ENCODE assay signal across 20 cellular contexts in the genomic region with DNA sequence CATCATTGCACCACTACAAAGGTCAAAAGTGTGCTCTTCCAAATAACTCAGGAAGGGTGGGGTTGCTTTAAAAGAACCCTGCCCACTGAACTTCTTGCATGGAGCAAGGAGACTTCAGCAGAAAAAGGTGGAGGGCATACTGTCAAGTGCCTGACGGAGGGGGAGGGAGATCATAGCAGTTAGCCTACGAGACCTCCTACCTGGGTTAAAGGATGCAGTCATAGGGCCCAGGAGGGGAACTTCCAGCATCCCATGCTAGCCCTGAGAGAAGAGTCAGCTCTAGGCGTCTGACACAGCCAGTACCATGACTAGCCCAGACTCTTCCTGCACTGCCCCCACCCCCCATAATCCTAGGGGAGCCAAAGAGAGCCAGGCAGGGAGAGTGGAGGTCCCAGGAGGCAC. TPM values are rescaled to one million over a fixed set of nuclear protein-coding genes. Genes with fewer than 3 reads are reported as not detected.
A peak's percentile ranks its signal among the peaks of the same experiment; 100 is the strongest.
DNase-seq lines count a peak whose midpoint lies in the region; ATAC-seq, FAIRE-seq and TF ChIP-seq lines count a peak whose summit lies in the region.
"Had no signal": no experiment of that assay in that cellular context is flagged by ENCODE, and none has a peak within 500 bp of the region (broad histone marks: within the 10 kb centered on the region; RNA-seq: fewer than 3 reads in every experiment).

No MANE protein-coding gene starts in this region.

- no peak overlapping the region for H3K4ac ChIP-seq in H1 (replicated peaks; ENCODE audit: insufficient read length, low read depth, low read length)

- no peak overlapping the region for H3K23ac ChIP-seq in H1 (ENCODE audit: insufficient read length)

- no peak overlapping the region for H2BK20ac ChIP-seq in H1 (ENCODE audit: low read length)

- H2AFZ ChIP-seq in GM23338 (no peak overlapping the region; the same call in 1 of the 2 replicates), H1 (ENCODE audit: low read length) (0 out of 2 replicates have a peak overlapping the region, but pooled peaks have one; percentile 56)

- no peak for TF ChIP-seq POLR2A in H1 (IDR thresholded peaks at IDR 0.05; ENCODE audit: control extremely low read depth in 1 of 2, low read depth in 2 of 2, low read length in 2 of 2)

- no peaks in the 10 kb centered on the region for H3K27me3 ChIP-seq in GM23338 (ENCODE audit: insufficient read depth)
- H3K27me3 ChIP-seq in MG63, result no peaks in the 10 kb centered on the region
- no peaks in the 10 kb centered on the region for H3K27me3 ChIP-seq in H1 (replicated peaks in 1 of 4; ENCODE audit: control insufficient read depth in 3 of 4, extremely low read depth in 1 of 4, insufficient read depth in 3 of 4, low read length in 3 of 4)
- H3K27me3 ChIP-seq: thyroid gland had no signal

- H4K20me1 ChIP-seq in GM23338 (replicated peaks; ENCODE audit: insufficient read depth) (no peaks in the 10 kb centered on the region), H1 (replicated peaks in 1 of 2; ENCODE audit: control insufficient read depth in 1 of 2, insufficient read depth in 2 of 2, low read length in 2 of 2) (no peaks in the 10 kb centered on the region)

- POLR2A ChIA-PET in H1 (lab: Charles Lee; ENCODE audit: partially characterized antibody), result no interaction called here
- POLR2A ChIA-PET in activated CD4-positive, alpha-beta T cell treated with anti-CD3 and anti-CD28 coated beads, Interleukin-2, amount 10 ng/mL, durations not matched to agents 7 days and 5 days (lab: Charles Lee), result no interaction called here

- no peak overlapping the region for H3K18ac ChIP-seq in H1 (ENCODE audit: extremely low read depth, low read length)

- H3K4me3 ChIP-seq in GM23338, result no peak overlapping the region
- H3K4me3 ChIP-seq in MG63, result no peak overlapping the region
- H3K4me3 ChIP-seq in H1 (ENCODE audit: extremely low read depth in 1 of 4, insufficient read depth in 2 of 4, low read depth in 3 of 4, low read length in 4 of 4), result no peak overlapping the region
- H3K4me3 ChIP-seq: thyroid gland had no signal

- no peak overlapping the region for H3K27ac Mint-ChIP-seq in GM23338
- H3K27ac Mint-ChIP-seq in activated CD4-positive, alpha-beta T cell treated with anti-CD3 and anti-CD28 coated beads, Interleukin-2, amount 10 ng/mL, durations not matched to agents 7 days and 5 days, result no peak overlapping the region
- H3K27ac Mint-ChIP-seq: activated naive CD4-positive, alpha-beta T cell treated with anti-CD3 and anti-CD28 coated beads, Interleukin-2, amount 50 U/mL, for 72 hours; CD4-positive, alpha-beta memory T cell; naive thymus-derived CD8-positive, alpha-beta T cell; stimulated activated naive CD8-positive, alpha-beta T cell treated with anti-CD3 and anti-CD28 coated beads, Interleukin-15, Interleukin-2, amounts not matched to agents 100 ng/mL and 50 ng/mL, for 24 hours had no signal

- CTCF ChIA-PET in H1 (lab: Charles Lee; ENCODE audit: partially characterized antibody), result interaction anchor here (2.1 kb wide), 1 partner anchor 32 kb away, joined by 8 read pairs; no protein-coding TSS in a partner anchor
- CTCF ChIA-PET in activated CD4-positive, alpha-beta T cell treated with anti-CD3 and anti-CD28 coated beads, Interleukin-2, amount 10 ng/mL, durations not matched to agents 7 days and 5 days (lab: Charles Lee), result interaction anchor here (0.7 kb wide), 1 partner anchor 230 kb away, joined by 3 read pairs; no protein-coding TSS in a partner anchor

- DNase-seq in GM23338 (ENCODE audit: low spot score) (no peak), MG63 (peak; percentile 58), H1 (ENCODE audit: low read depth in 1 of 2, low spot score in 2 of 2) (peak in 1 of 2 experiments; percentile 27), kidney tubule cell (ENCODE audit: low spot score) (peak; percentile 66), NCI-H2196 (lab: John Stamatoyannopoulos, UW; ENCODE audit: unreplicated experiment) (no peak), NCI-H526 treated with DMSO at 0.1 percent for 48 hours (lab: John Stamatoyannopoulos, UW) (no peak)
- DNase-seq in activated CD4-positive, alpha-beta T cell treated with anti-CD3 and anti-CD28 coated beads, Interleukin-2, amount 10 ng/mL, durations not matched to agents 7 days and 5 days, result no peak
- DNase-seq: activated CD4-positive, alpha-beta T cell treated with anti-CD3 and anti-CD28 coated beads for 4 hours; CD4-positive, alpha-beta memory T cell; DMS 273 treated with DMSO at 0.1 percent for 48 hours; GF-D8; naive thymus-derived CD8-positive, alpha-beta T cell; NCI-H1417; NCI-H2081 treated with DMSO at 0.1 percent for 48 hours; NCI-H524; T-helper 1 cell; thyroid gland had no signal

- no peaks in the 10 kb centered on the region for H3F3A ChIP-seq in GM23338 (replicated peaks; ENCODE audit: low read depth)

- no peaks in the 10 kb centered on the region for H3K23me2 ChIP-seq in H1 (ENCODE audit: low read depth, low read length)

- no peak overlapping the region for H4K91ac ChIP-seq in H1 (replicated peaks; ENCODE audit: insufficient read length, low read length)

- no peak overlapping the region for H4K5ac ChIP-seq in H1 (ENCODE audit: insufficient read length, low read depth, low read length)

- WGBS in H1 (ENCODE audit: extremely low coverage in 1 of 2, insufficient coverage in 1 of 2, insufficient read length in 1 of 2, insufficient replicate concordance in 2 of 2, low coverage in 1 of 2, low lambda C conversion rate in 2 of 2, missing lambda C conversion rate in 1 of 2), 2 experiments, result 82% methylated on average over 3 of the region's 3 CpGs; no CpG with 5 or more reads in 1 of the 2 experiments

- no peak overlapping the region for H4K8ac ChIP-seq in H1 (ENCODE audit: extremely low read depth, insufficient read depth, low read length)

- H3K14ac ChIP-seq in H1 (ENCODE audit: insufficient read length), result no peak overlapping the region

- TF ChIP-seq CTCF in GM23338 (conservative IDR thresholded peaks at IDR 0.05; ENCODE audit: low read depth in 2 of 2) (no peak), H1 (IDR thresholded peaks at IDR 0.05; ENCODE audit: control extremely low read depth in 1 of 3, insufficient read depth in 1 of 3, low read depth in 1 of 3, low read length in 3 of 3) (no peak)

- ATAC-seq in GM23338 (peak; percentile 29; the same call in 1 of the 3 replicates), HG03442 (IDR thresholded peaks at IDR 0.05; ENCODE audit: unreplicated experiment) (no peak)
- ATAC-seq: naive thymus-derived CD8-positive, alpha-beta T cell had no signal

- FAIRE-seq in H1 (lab: Jason Lieb, UNC), result no peak

- H3K36me3 ChIP-seq in GM23338 (ENCODE audit: insufficient read depth), result no peaks in the 10 kb centered on the region
- H3K36me3 ChIP-seq in MG63, result no peaks in the 10 kb centered on the region
- H3K36me3 ChIP-seq in H1 (ENCODE audit: control insufficient read depth in 2 of 4, insufficient read depth in 4 of 4, low read length in 3 of 4), result no peaks in the 10 kb centered on the region
- H3K36me3 ChIP-seq: thyroid gland had no signal

- H3K4me2 ChIP-seq in GM23338 (no peak overlapping the region), H1 (ENCODE audit: insufficient read depth in 1 of 2, low read depth in 2 of 2, low read length in 2 of 2) (no peak overlapping the region)

- H3K4me3 Mint-ChIP-seq in GM23338, result no peak overlapping the region
- H3K4me3 Mint-ChIP-seq in activated CD4-positive, alpha-beta T cell treated with anti-CD3 and anti-CD28 coated beads, Interleukin-2, amount 10 ng/mL, durations not matched to agents 7 days and 5 days, result no peak overlapping the region
- H3K4me3 Mint-ChIP-seq: naive thymus-derived CD8-positive, alpha-beta T cell; stimulated activated naive CD8-positive, alpha-beta T cell treated with anti-CD3 and anti-CD28 coated beads, Interleukin-15, Interleukin-2, amounts not matched to agents 100 ng/mL and 50 ng/mL, for 24 hours had no signal

- H3K27me3 Mint-ChIP-seq in GM23338 (ENCODE audit: insufficient read depth, low read depth, poor library complexity), result no peaks in the 10 kb centered on the region
- H3K27me3 Mint-ChIP-seq in activated CD4-positive, alpha-beta T cell treated with anti-CD3 and anti-CD28 coated beads, Interleukin-2, amount 10 ng/mL, durations not matched to agents 7 days and 5 days, result peaks cover 12% of the 10 kb centered on the region

- TF ChIP-seq RAD21 in H1 (IDR thresholded peaks at IDR 0.05 in 1 of 2, conservative IDR thresholded peaks at IDR 0.05 in 1 of 2; ENCODE audit: low read depth in 2 of 2, low read length in 2 of 2), result no peak

- H3K36me3 Mint-ChIP-seq in GM23338 (ENCODE audit: low read depth), result no peaks in the 10 kb centered on the region
- no peaks in the 10 kb centered on the region for H3K36me3 Mint-ChIP-seq in activated CD4-positive, alpha-beta T cell treated with anti-CD3 and anti-CD28 coated beads, Interleukin-2, amount 10 ng/mL, durations not matched to agents 7 days and 5 days (ENCODE audit: low read depth)

- H3K4me1 Mint-ChIP-seq in GM23338, result peaks cover 3% of the 10 kb centered on the region; the same call in 1 of the 3 replicates
- peaks cover 4% of the 10 kb centered on the region for H3K4me1 Mint-ChIP-seq in activated CD4-positive, alpha-beta T cell treated with anti-CD3 and anti-CD28 coated beads, Interleukin-2, amount 10 ng/mL, durations not matched to agents 7 days and 5 days

- H3K79me1 ChIP-seq in H1 (ENCODE audit: low read depth, low read length), result no peaks in the 10 kb centered on the region

- no peak overlapping the region for H3K56ac ChIP-seq in H1 (replicated peaks; ENCODE audit: insufficient read length, low read depth, low read length)

- H3K9me3 Mint-ChIP-seq in GM23338, result peaks cover 21% of the 10 kb centered on the region; the same call in 2 of the 3 replicates
- no peaks in the 10 kb centered on the region for H3K9me3 Mint-ChIP-seq in activated CD4-positive, alpha-beta T cell treated with anti-CD3 and anti-CD28 coated beads, Interleukin-2, amount 10 ng/mL, durations not matched to agents 7 days and 5 days

- H3K9ac ChIP-seq in H1 (replicated peaks in 1 of 4; ENCODE audit: extremely low read depth in 1 of 4, low read depth in 3 of 4, low read length in 3 of 4), result no peak overlapping the region

- H3K9me3 ChIP-seq in MG63, result peaks cover 8% of the 10 kb centered on the region
- H3K9me3 ChIP-seq in H1 (ENCODE audit: insufficient read depth in 2 of 2, low read depth in 1 of 2, low read length in 1 of 2), result peaks cover 0 to 9% of the 10 kb centered on the region in 2 experiments; a peak in 1 of 4 replicates
- H3K9me3 ChIP-seq: thyroid gland had no signal

- H3K9me2 ChIP-seq in GM23338 (ENCODE audit: insufficient read depth), result peaks cover 9% of the 10 kb centered on the region; the same call in 1 of the 2 replicates

- no peak overlapping the region for H2BK12ac ChIP-seq in H1 (ENCODE audit: low read depth, low read length)

- no peak overlapping the region for H2BK5ac ChIP-seq in H1 (ENCODE audit: low read depth, low read length)

- H3K4me1 ChIP-seq in GM23338 (ENCODE audit: insufficient read depth), result no peaks in the 10 kb centered on the region
- no peaks in the 10 kb centered on the region for H3K4me1 ChIP-seq in H1 (replicated peaks in 1 of 4; ENCODE audit: control insufficient read depth in 3 of 4, insufficient read depth in 4 of 4, low read length in 3 of 4)
- H3K4me1 ChIP-seq: thyroid gland had no signal

- TF ChIP-seq EP300 in H1 (IDR thresholded peaks at IDR 0.05; ENCODE audit: borderline replicate concordance in 1 of 2, low read depth in 2 of 2, low read length in 2 of 2), result no peak

- no peak overlapping the region for H2BK15ac ChIP-seq in H1 (ENCODE audit: low read length)

- H3K27ac ChIP-seq in GM23338 (ENCODE audit: low read depth), result no peak overlapping the region
- H3K27ac ChIP-seq in H1 (ENCODE audit: low read depth, low read length), result no peak overlapping the region
- H3K27ac ChIP-seq: thyroid gland had no signal

- no peak overlapping the region for H2AK5ac ChIP-seq in H1 (ENCODE audit: low read depth, low read length)

- no peak overlapping the region for H2BK120ac ChIP-seq in H1 (replicated peaks; ENCODE audit: low read depth, low read length)

- H3K79me2 ChIP-seq in GM23338 (replicated peaks; ENCODE audit: insufficient read depth), result no peaks in the 10 kb centered on the region
- H3K79me2 ChIP-seq in H1 (ENCODE audit: control insufficient read depth in 1 of 2, insufficient read depth in 2 of 2, low read length in 2 of 2), result no peaks in the 10 kb centered on the region

RNA-seq across cellular contexts. Expression of gene MSI2, which starts 45.3 kb away (rescaled TPM):
- total RNA-seq in GM23338 (2014; rRNA removed; shearing (Covaris generic)), result 34.0 and 41.8 TPM in 2 replicates
- polyA plus RNA-seq in GM23338 (2016; fragmentation: Nextera tagmentation; extraction: Ambion mirVana) (18.9 and 19.1 TPM in 2 replicates), H1 (2011; rRNA removed) (36.7 and 50.7 TPM in 2 replicates)
- total RNA-seq in MG63 (2014; rRNA removed; shearing (Covaris generic); ENCODE audit: low replicate concordance), result 2.8 and 6.3 TPM in 2 replicates
- total RNA-seq in H1 (2021; fragmentation: NEBNext Ultra II Directional; extraction: Animal tissue kit (Norgen Biotek cat#: 25700)), result 73.1 and 80.6 TPM in 2 replicates
- polyA plus RNA-seq in H1 (2011; cell fraction: cytosol; rRNA removed), result 42.1 TPM
- polyA plus RNA-seq in H1 (2011; cell fraction: nucleus; rRNA removed), result 128 TPM
- 44.3 to 54.1 TPM (median 46.9 TPM) in 4 replicates for polyA plus RNA-seq in H1 (2012, experiment 1 of 2)
- 9.0 TPM for polyA plus RNA-seq in H1 (2012, experiment 2 of 2)
- 27.9 TPM for polyA plus RNA-seq in H1 (2013, experiment 1 of 2)
- polyA plus RNA-seq in H1 (2013, experiment 2 of 2), result 25.3 TPM
- 115 and 134 TPM in 2 replicates for polyA minus RNA-seq in H1 (2011; rRNA and poly(A)+ RNA removed)
- polyA minus RNA-seq in H1 (2011; cell fraction: cytosol; rRNA and poly(A)+ RNA removed), result 52.1 TPM
- 164 TPM for polyA minus RNA-seq in H1 (2011; cell fraction: nucleus; rRNA and poly(A)+ RNA removed)
- 10 to 100 TPM; 87.6 to 96.0 TPM for total RNA-seq in activated CD4-positive, alpha-beta T cell treated with anti-CD3 and anti-CD28 coated beads, Interleukin-2, amount 10 ng/mL, durations not matched to agents 7 days and 5 days

Comparison
In these comparisons a context has a peak if more than half of its experiments do, and no peak if none do; other contexts are left out.
1. DNase-seq: peak in MG63 (single experiment) and kidney tubule cell (single experiment); none in GM23338 (single experiment), activated CD4-positive, alpha-beta T cell treated with anti-CD3 and anti-CD28 coated beads, Interleukin-2, amount 10 ng/mL, durations not matched to agents 7 days and 5 days (single experiment), NCI-H2196 (single experiment) and NCI-H526 treated with DMSO at 0.1 percent for 48 hours (single experiment).